ENCODE assay signal across 1 cellular context in the genomic region with DNA sequence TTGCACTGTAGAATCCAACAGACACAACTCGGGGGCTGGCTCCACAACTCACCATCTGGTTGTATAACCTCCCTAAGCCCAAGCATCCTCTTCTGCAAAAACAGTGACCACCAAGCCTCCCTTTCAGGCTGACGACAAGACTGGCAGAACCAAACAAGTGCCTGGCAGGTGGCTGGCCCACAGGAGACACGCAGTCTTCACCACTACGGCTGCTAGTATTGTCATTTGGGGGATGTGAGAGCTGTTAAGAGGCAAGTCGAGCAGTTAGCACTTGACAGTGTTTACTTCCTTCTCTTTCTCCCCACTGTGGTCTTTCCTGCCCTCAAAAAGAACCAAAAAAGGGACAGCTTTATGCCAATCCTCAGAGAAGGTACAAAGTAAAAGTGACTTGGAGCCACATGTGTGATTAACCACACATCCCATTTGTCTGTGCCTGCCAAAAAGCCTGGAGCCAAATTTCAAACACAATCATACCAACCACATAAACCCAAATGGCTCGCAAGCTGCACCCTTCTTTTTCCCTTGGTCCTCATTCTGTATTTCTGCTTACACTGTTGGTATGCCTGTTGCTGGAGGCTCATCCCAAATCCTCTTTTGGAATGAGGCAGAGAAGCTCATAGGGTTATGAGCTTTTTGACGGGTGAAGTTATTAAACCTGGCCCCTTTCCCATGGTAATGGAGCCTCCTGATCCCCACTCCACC.
TF ChIP-seq lines count a peak whose summit lies in the region.

No MANE protein-coding gene starts in this region.

TF ChIP-seq in H1, 55 proteins besides CTCF, POLR2A, EP300 and RAD21 (continued from another document):
- no peak for TF ChIP-seq ATF2 (IDR thresholded peaks at IDR 0.05; ENCODE audit: low read length)
- no peak for TF ChIP-seq BACH1 (IDR thresholded peaks at IDR 0.05; ENCODE audit: low read length)
- no peak for TF ChIP-seq CREB1 (IDR thresholded peaks at IDR 0.05)
- no peak for TF ChIP-seq JUND (IDR thresholded peaks at IDR 0.05; ENCODE audit: low read length)
- no peak for TF ChIP-seq TCF12 (IDR thresholded peaks at IDR 0.05; ENCODE audit: low read depth, low read length)
- TF ChIP-seq CBX5 (IDR thresholded peaks at IDR 0.05; ENCODE audit: low read depth, low read length), result no peak
TF ChIP-seq in H1: peak in this region for 0.
